In genomic region chr17:29568331-29569244, GRCh38 we compare ENCODE assay signal across 8 cellular contexts. TPM values are rescaled to one million over a fixed set of nuclear protein-coding genes. Genes with fewer than 3 reads are reported as not detected.
DNase-seq lines count a peak whose midpoint lies in the region; ATAC-seq, FAIRE-seq and TF ChIP-seq lines count a peak whose summit lies in the region.

Gene TP53I13, plus strand, starts transcription at chr17:29568701. Its CDS starts 58 bp downstream, at chr17:29568759.

- H3K36me3 ChIP-seq in BLaER1 (peaks cover 27% of the 10 kb centered on the region), Panc1 (ENCODE audit: control insufficient read depth, insufficient read depth, low read length) (no peaks in the 10 kb centered on the region), muscle layer of duodenum (ENCODE audit: control insufficient read depth in 1 of 2, insufficient read depth in 2 of 2, low read length in 2 of 2) (no peaks in the 10 kb centered on the region)

- peak within 1 kb of the TSS; percentile 95 for H3K27ac Mint-ChIP-seq in stimulated activated naive B cell treated with anti-CD40 and anti-IgM and Interleukin-4, amounts not matched to agents 10 μg/mL and 1 μg/mL and 100 μg/mL, for 72 hours

- no peaks in the 10 kb centered on the region for H3K9me3 Mint-ChIP-seq in stimulated activated naive B cell treated with anti-CD40 and anti-IgM and Interleukin-4, amounts not matched to agents 10 μg/mL and 1 μg/mL and 100 μg/mL, for 72 hours

- FAIRE-seq in HTR-8/SVneo (lab: Jason Lieb, UNC): peak; percentile 90

- H3K4me2 ChIP-seq in BLaER1: peak within 1 kb of the TSS; percentile 98

- POLR2A ChIA-PET in Panc1 (lab: Charles Lee): interaction anchor here (0.7 kb wide), 1 partner anchor 218 kb away, joined by 3 read pairs; no protein-coding TSS in a partner anchor

- no peaks in the 10 kb centered on the region for H3K9me3 ChIP-seq in BLaER1
- no peaks in the 10 kb centered on the region for H3K9me3 ChIP-seq in Panc1 (ENCODE audit: control insufficient read depth, insufficient read depth, low read depth, low read length)
- no peaks in the 10 kb centered on the region for H3K9me3 ChIP-seq in muscle layer of duodenum (ENCODE audit: control insufficient read depth in 1 of 2, low read length in 2 of 2)

- TF ChIP-seq CTCF in Panc1 (IDR thresholded peaks at IDR 0.05): no peak

- TF ChIP-seq POLR2A in erythroblast (IDR thresholded peaks at IDR 0.05; ENCODE audit: low read length): peak; percentile 21

- H3K4me1 ChIP-seq in BLaER1 (peaks cover 64% of the 10 kb centered on the region), Panc1 (ENCODE audit: control insufficient read depth, insufficient read depth, low read length) (peaks cover 14% of the 10 kb centered on the region), muscle layer of duodenum (ENCODE audit: control insufficient read depth in 1 of 2, insufficient read depth in 2 of 2, low read length in 2 of 2) (peaks cover 9 to 39% of the 10 kb centered on the region in 2 donors)

- peak within 1 kb of the TSS; percentile 96 for H3K27ac ChIP-seq in BLaER1
- peak within 1 kb of the TSS; percentile 92 for H3K27ac ChIP-seq in Panc1 (ENCODE audit: low read length)
- H3K27ac ChIP-seq in muscle layer of duodenum (ENCODE audit: low read length): peak within 1 kb of the TSS; percentile 67

- peaks cover 23 to 49% of the 10 kb centered on the region in 2 donors for H3K4me1 Mint-ChIP-seq in stimulated activated naive B cell treated with anti-CD40 and anti-IgM and Interleukin-4, amounts not matched to agents 10 μg/mL and 1 μg/mL and 100 μg/mL, for 72 hours

- H3K9ac ChIP-seq in BLaER1: peak within 1 kb of the TSS; percentile 95

- peaks cover 50% of the 10 kb centered on the region for H4K20me1 ChIP-seq in BLaER1

- H3K4me3 ChIP-seq in BLaER1 (peak within 1 kb of the TSS; percentile 84), Panc1 (ENCODE audit: low read depth in 2 of 2, low read length in 2 of 2) (peak within 1 kb of the TSS; percentile 81 to 88), muscle layer of duodenum (ENCODE audit: low read depth in 1 of 2, low read length in 2 of 2) (peak within 1 kb of the TSS; percentile 75 to 81)

- in situ Hi-C loops in Panc1 (cut with HindIII; ENCODE audit: low pct_unique_long_range_greater_than_20kb, low sequenced_read_pairs): no loop called here

- peaks cover 12 to 13% of the 10 kb centered on the region in 2 donors for H3K36me3 Mint-ChIP-seq in stimulated activated naive B cell treated with anti-CD40 and anti-IgM and Interleukin-4, amounts not matched to agents 10 μg/mL and 1 μg/mL and 100 μg/mL, for 72 hours

- DNase-seq in HTR-8/SVneo (ENCODE audit: insufficient read length, low spot score): peak; percentile 93
- no peak for DNase-seq in Panc1 (ENCODE audit: low read depth, low spot score)
- peak; percentile 90 for DNase-seq in activated T-cell treated with anti-CD3 and anti-CD28 coated beads, Interleukin-2, amount 50 U/mL, for 1 hour
- peak; percentile 85 to 86 for DNase-seq in erythroblast (lab: John Stamatoyannopoulos, UW)
- DNase-seq in stimulated activated naive B cell treated with anti-CD40 and anti-IgM and Interleukin-4, amounts not matched to agents 10 μg/mL and 1 μg/mL and 100 μg/mL, for 72 hours: peak; percentile 77

- no TSS peak for BruUV-seq in Panc1 (replicated peaks; lab: Mats Ljungman, UMichigan)

- no peaks in the 10 kb centered on the region for H3K27me3 Mint-ChIP-seq in stimulated activated naive B cell treated with anti-CD40 and anti-IgM and Interleukin-4, amounts not matched to agents 10 μg/mL and 1 μg/mL and 100 μg/mL, for 72 hours

- peak within 1 kb of the TSS; percentile 92 to 95 for H3K4me3 Mint-ChIP-seq in stimulated activated naive B cell treated with anti-CD40 and anti-IgM and Interleukin-4, amounts not matched to agents 10 μg/mL and 1 μg/mL and 100 μg/mL, for 72 hours

- ATAC-seq in GM19328 (IDR thresholded peaks at IDR 0.05; ENCODE audit: unreplicated experiment) (peak; percentile 35), Panc1 (peak; percentile 73)
- peak; percentile 51 to 68 for ATAC-seq in stimulated activated naive B cell treated with anti-CD40 and anti-IgM and Interleukin-4, amounts not matched to agents 10 μg/mL and 1 μg/mL and 100 μg/mL, for 72 hours (replicated peaks)

- H3K27me3 ChIP-seq in BLaER1 (no peaks in the 10 kb centered on the region), Panc1 (ENCODE audit: control insufficient read depth, insufficient read depth, low read length) (no peaks in the 10 kb centered on the region), muscle layer of duodenum (ENCODE audit: low read depth, low read length) (no peaks in the 10 kb centered on the region)

- CTCF ChIA-PET in Panc1 (lab: Charles Lee): interaction anchor here (0.7 kb wide), 1 partner anchor 12 kb away, joined by 5 read pairs; no protein-coding TSS in a partner anchor

- intact Hi-C loops in Panc1 (cut with micrococcal nuclease; ENCODE audit: unreplicated experiment): no loop called here

RNA-seq across cellular contexts. Expression of gene TP53I13, which starts in this region (rescaled TPM):
- total RNA-seq in Panc1 (2021; ENCODE audit: unreplicated experiment): 123 TPM
- polyA plus RNA-seq in Panc1 (2012; ENCODE audit: insufficient read length): 200 TPM
